Comparison of ENCODE assay signal across 8 cellular contexts in the genomic region with DNA sequence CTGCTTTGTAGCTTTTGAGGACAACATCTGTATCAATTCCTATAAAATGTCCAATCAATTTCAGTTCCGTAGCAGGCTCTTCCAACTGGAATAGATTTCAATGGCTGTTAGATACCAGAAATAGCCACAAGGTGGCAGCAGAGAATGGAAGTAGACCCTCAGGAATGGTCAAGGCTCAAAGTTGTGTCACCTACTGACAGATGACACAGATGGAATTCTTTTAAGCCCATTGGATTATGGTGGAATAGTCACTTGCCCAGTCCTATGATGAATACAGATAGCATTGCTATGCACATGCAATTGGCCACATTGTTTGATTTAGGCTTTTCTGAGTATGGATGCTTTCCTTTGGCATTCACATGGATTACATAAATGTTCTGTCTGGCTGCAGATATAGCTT.
A peak's percentile ranks its signal among the peaks of the same experiment; 100 is the strongest.
DNase-seq lines count a peak whose midpoint lies in the region; ATAC-seq and TF ChIP-seq lines count a peak whose summit lies in the region.

No MANE protein-coding gene starts in this region.

- intact Hi-C loops in activated CD4-positive, alpha-beta T cell treated with anti-CD3 and anti-CD28 coated beads, Interleukin-2, amount 10 ng/mL, durations not matched to agents 24 days and 14 days (cut with micrococcal nuclease), result loop anchor here (1.0 to 10.0 kb wide), 2 partner anchors 309 to 633 kb away; a partner anchor contains a TSS
- intact Hi-C loops in esophagus squamous epithelium (cut with DNase I), result loop anchor here (10.0 kb wide), 1 partner anchor 313 kb away; no protein-coding TSS in a partner anchor

- 0 to 8% methylated on average over 1 of the region's 1 CpG for WGBS in esophagus squamous epithelium, 2 donors

- peaks cover 8% of the 10 kb centered on the region for H3K4me1 ChIP-seq in CD4-positive, CD25-positive, alpha-beta regulatory T cell (ENCODE audit: control insufficient read depth, insufficient read depth, low read length, poor library complexity, severe bottlenecking)
- H3K4me1 ChIP-seq in esophagus squamous epithelium, result no peaks in the 10 kb centered on the region

- TF ChIP-seq CTCF in esophagus squamous epithelium (IDR thresholded peaks at IDR 0.05), result peak; percentile 63 to 80 (median 72)
- TF ChIP-seq CTCF in nephron (IDR thresholded peaks at IDR 0.05; ENCODE audit: unreplicated experiment in 3 of 3), result peak; percentile 79 to 82 (median 79)

- H3K9me3 Mint-ChIP-seq in CD4-positive, CD25-positive, alpha-beta regulatory T cell, result peaks cover 0 to 1% (median 0%) of the 10 kb centered on the region in 7 donors
- H3K9me3 Mint-ChIP-seq in activated CD4-positive, alpha-beta T cell treated with anti-CD3 and anti-CD28 coated beads, Interleukin-2, amount 10 ng/mL, durations not matched to agents 24 days and 14 days, result no peaks in the 10 kb centered on the region
- no peaks in the 10 kb centered on the region for H3K9me3 Mint-ChIP-seq in nephron

- no peak for TF ChIP-seq POLR2A in esophagus squamous epithelium (IDR thresholded peaks at IDR 0.05)

- peak; percentile 4 to 44 (median 32) for DNase-seq in CD4-positive, CD25-positive, alpha-beta regulatory T cell
- peak; percentile 33 for DNase-seq in NCI-H1105 (lab: John Stamatoyannopoulos, UW)
- DNase-seq in activated CD4-positive, alpha-beta T cell treated with anti-CD3 and anti-CD28 coated beads, Interleukin-2, amount 10 ng/mL, durations not matched to agents 24 days and 14 days, result peak; percentile 81
- no peak for DNase-seq in esophagus squamous epithelium (lab: John Stamatoyannopoulos, UW)

- H3K36me3 ChIP-seq in CD4-positive, CD25-positive, alpha-beta regulatory T cell (ENCODE audit: control insufficient read depth, insufficient read depth, low read length), result no peaks in the 10 kb centered on the region
- no peaks in the 10 kb centered on the region for H3K36me3 ChIP-seq in esophagus squamous epithelium

- no peak overlapping the region for H3K4me3 ChIP-seq in CD4-positive, CD25-positive, alpha-beta regulatory T cell (ENCODE audit: low read depth, low read length)
- H3K4me3 ChIP-seq in esophagus squamous epithelium, result no peak overlapping the region

- H3K27ac Mint-ChIP-seq in CD4-positive, CD25-positive, alpha-beta regulatory T cell, result no peak overlapping the region
- no peak overlapping the region for H3K27ac Mint-ChIP-seq in activated CD4-positive, alpha-beta T cell treated with anti-CD3 and anti-CD28 coated beads, Interleukin-2, amount 10 ng/mL, durations not matched to agents 24 days and 14 days
- no peak overlapping the region for H3K27ac Mint-ChIP-seq in nephron

- H3K27me3 Mint-ChIP-seq in CD4-positive, CD25-positive, alpha-beta regulatory T cell, result peaks cover under 1% of the 10 kb centered on the region
- no peaks in the 10 kb centered on the region for H3K27me3 Mint-ChIP-seq in activated CD4-positive, alpha-beta T cell treated with anti-CD3 and anti-CD28 coated beads, Interleukin-2, amount 10 ng/mL, durations not matched to agents 24 days and 14 days
- no peaks in the 10 kb centered on the region for H3K27me3 Mint-ChIP-seq in nephron (ENCODE audit: low read depth)

- no peak overlapping the region for H3K27ac ChIP-seq in CD4-positive, CD25-positive, alpha-beta regulatory T cell (ENCODE audit: insufficient read depth, low read length, poor library complexity, severe bottlenecking)
- H3K27ac ChIP-seq in esophagus squamous epithelium, result no peak overlapping the region

- no peaks in the 10 kb centered on the region for H3K9me3 ChIP-seq in CD4-positive, CD25-positive, alpha-beta regulatory T cell (ENCODE audit: control insufficient read depth in 2 of 2, low read length in 2 of 2)
- no peaks in the 10 kb centered on the region for H3K9me3 ChIP-seq in esophagus squamous epithelium

- H3K4me1 Mint-ChIP-seq in CD4-positive, CD25-positive, alpha-beta regulatory T cell, result peaks cover 4 to 19% (median 14%) of the 10 kb centered on the region in 4 donors
- peaks cover 16% of the 10 kb centered on the region for H3K4me1 Mint-ChIP-seq in activated CD4-positive, alpha-beta T cell treated with anti-CD3 and anti-CD28 coated beads, Interleukin-2, amount 10 ng/mL, durations not matched to agents 24 days and 14 days
- H3K4me1 Mint-ChIP-seq in nephron, result no peaks in the 10 kb centered on the region

- no peak for ATAC-seq in CD4-positive, CD25-positive, alpha-beta regulatory T cell (ENCODE audit: low read depth in 2 of 2)
- ATAC-seq in GM18511 (IDR thresholded peaks at IDR 0.05; ENCODE audit: unreplicated experiment) (peak; percentile 37), HG02884 (IDR thresholded peaks at IDR 0.05; ENCODE audit: unreplicated experiment) (no peak), HG02970 (IDR thresholded peaks at IDR 0.05; ENCODE audit: low FRiP score, unreplicated experiment) (no peak)

- H3K27me3 ChIP-seq in CD4-positive, CD25-positive, alpha-beta regulatory T cell (ENCODE audit: control insufficient read depth, insufficient read depth, low read length), result no peaks in the 10 kb centered on the region
- H3K27me3 ChIP-seq in esophagus squamous epithelium, result no peaks in the 10 kb centered on the region

- no peak overlapping the region for H3K4me3 Mint-ChIP-seq in CD4-positive, CD25-positive, alpha-beta regulatory T cell
- no peak overlapping the region for H3K4me3 Mint-ChIP-seq in activated CD4-positive, alpha-beta T cell treated with anti-CD3 and anti-CD28 coated beads, Interleukin-2, amount 10 ng/mL, durations not matched to agents 24 days and 14 days
- H3K4me3 Mint-ChIP-seq in nephron, result no peak overlapping the region

- H3K36me3 Mint-ChIP-seq in CD4-positive, CD25-positive, alpha-beta regulatory T cell, result no peaks in the 10 kb centered on the region
- no peaks in the 10 kb centered on the region for H3K36me3 Mint-ChIP-seq in activated CD4-positive, alpha-beta T cell treated with anti-CD3 and anti-CD28 coated beads, Interleukin-2, amount 10 ng/mL, durations not matched to agents 24 days and 14 days (ENCODE audit: low read depth)
- no peaks in the 10 kb centered on the region for H3K36me3 Mint-ChIP-seq in nephron (ENCODE audit: low read depth)
